8 cellular contexts compared by ENCODE assay signal in the genomic region with DNA sequence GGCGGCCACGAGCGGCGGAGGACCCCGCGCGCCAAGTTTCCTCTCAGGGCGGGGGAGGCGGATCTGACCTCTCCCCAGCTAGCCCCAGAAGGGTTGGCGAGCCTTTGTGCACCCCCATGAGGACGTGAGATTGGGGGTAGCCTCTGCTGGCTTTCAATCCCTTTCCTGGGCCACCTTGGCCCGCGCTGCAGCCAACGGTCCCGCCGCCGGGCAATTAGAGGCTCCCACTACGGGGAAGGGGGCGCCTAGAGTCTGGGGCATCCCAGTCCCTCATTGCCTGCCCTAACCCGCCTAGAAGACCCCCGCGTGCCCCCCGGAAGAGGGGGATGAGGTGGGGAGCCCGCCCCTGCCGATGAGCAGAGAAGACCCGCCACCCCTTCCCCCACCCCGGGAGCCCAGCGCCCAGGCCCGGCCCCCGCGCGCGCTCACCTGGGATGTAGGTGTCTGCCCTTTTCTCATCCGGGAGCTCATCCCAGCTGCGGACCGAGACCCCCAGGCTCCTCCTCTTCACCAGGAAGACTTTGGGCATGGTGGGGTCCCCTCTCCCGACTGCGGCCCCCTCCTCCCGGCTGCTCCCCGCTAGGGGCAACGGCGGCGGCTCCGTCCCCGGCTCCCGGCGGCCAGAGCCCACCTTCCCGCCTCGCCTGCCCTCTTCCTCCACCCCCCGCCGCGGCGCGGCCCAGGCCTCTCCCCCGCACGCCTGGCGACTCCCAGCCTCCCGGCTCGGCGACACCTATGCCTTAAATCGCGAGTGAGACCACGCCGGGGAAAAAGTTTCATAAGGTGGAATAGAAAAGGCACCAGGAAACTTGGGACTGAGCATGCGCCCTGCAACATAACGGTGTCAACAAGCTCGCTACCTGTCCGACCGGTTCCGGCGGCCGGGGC. TPM values are rescaled to one million over a fixed set of nuclear protein-coding genes. Genes with fewer than 3 reads are reported as not detected.
DNase-seq lines count a peak whose midpoint lies in the region; ATAC-seq and TF ChIP-seq lines count a peak whose summit lies in the region.

A gene (minus strand): TSS at position 811 of the 888 bp plus-strand sequence. CDS start 282 bp downstream, at position 529.

- no peak for DNase-seq in natural killer cell
- DNase-seq in natural killer cell treated with Interleukin-12 subunit alpha and Interleukin-12 subunit beta and Interleukin-15 and Interleukin-18, amount 100 ng/mL, for 72 hours (ENCODE audit: low spot score) = no peak
- DNase-seq in SJSA1 (ENCODE audit: low read depth in 1 of 2, low spot score in 2 of 2) = no peak
- no peak for DNase-seq in right atrium auricular region (ENCODE audit: low spot score)
- DNase-seq in skeletal muscle cell (ENCODE audit: low read depth) = no peak
- DNase-seq in sciatic nerve (ENCODE audit: low spot score) = no peak

- peaks cover 39 to 57% of the 10 kb centered on the region in 2 donors for H3K27me3 Mint-ChIP-seq in natural killer cell (ENCODE audit: low read depth in 2 of 2)
- peaks cover 38 to 55% of the 10 kb centered on the region in 2 donors for H3K27me3 Mint-ChIP-seq in natural killer cell treated with Interleukin-12 subunit alpha and Interleukin-12 subunit beta and Interleukin-15 and Interleukin-18, amount 100 ng/mL, for 72 hours

- H3K27me3 ChIP-seq in SJSA1 (replicated peaks) (peaks cover 91% of the 10 kb centered on the region), right atrium auricular region (peaks cover 23 to 36% of the 10 kb centered on the region in 2 donors)

- H3K9me3 Mint-ChIP-seq in natural killer cell = no peaks in the 10 kb centered on the region
- H3K9me3 Mint-ChIP-seq in natural killer cell treated with Interleukin-12 subunit alpha and Interleukin-12 subunit beta and Interleukin-15 and Interleukin-18, amount 100 ng/mL, for 72 hours = no peaks in the 10 kb centered on the region

- H3K27ac Mint-ChIP-seq in natural killer cell = no peak within 1 kb of the TSS
- H3K27ac Mint-ChIP-seq in natural killer cell treated with Interleukin-12 subunit alpha and Interleukin-12 subunit beta and Interleukin-15 and Interleukin-18, amount 100 ng/mL, for 72 hours = no peak within 1 kb of the TSS

- intact Hi-C loops in natural killer cell (cut with micrococcal nuclease) = no loop called here
- intact Hi-C loops in sciatic nerve (cut with DNase I) = no loop called here

- peaks cover 10% of the 10 kb centered on the region for H3K4me1 ChIP-seq in SJSA1 (replicated peaks)
- peaks cover 0 to 31% of the 10 kb centered on the region in 2 donors for H3K4me1 ChIP-seq in right atrium auricular region

- H3K4me3 Mint-ChIP-seq in natural killer cell = peak within 1 kb of the TSS; percentile 17
- H3K4me3 Mint-ChIP-seq in natural killer cell treated with Interleukin-12 subunit alpha and Interleukin-12 subunit beta and Interleukin-15 and Interleukin-18, amount 100 ng/mL, for 72 hours = no peak within 1 kb of the TSS

- H3K4me1 Mint-ChIP-seq in natural killer cell = no peaks in the 10 kb centered on the region
- H3K4me1 Mint-ChIP-seq in natural killer cell treated with Interleukin-12 subunit alpha and Interleukin-12 subunit beta and Interleukin-15 and Interleukin-18, amount 100 ng/mL, for 72 hours (ENCODE audit: low read depth in 2 of 2) = peaks cover 0 to 8% of the 10 kb centered on the region in 2 donors

- TF ChIP-seq CTCF in natural killer cell (IDR thresholded peaks at IDR 0.05) = no peak
- TF ChIP-seq CTCF in right atrium auricular region (IDR thresholded peaks at IDR 0.05) = no peak

- H3K9me3 ChIP-seq in SJSA1 (replicated peaks) (0 out of 2 replicates have a peak, but pooled peaks cover 2% of the 10 kb centered on the region), right atrium auricular region (no peaks in the 10 kb centered on the region)

- H3K36me3 ChIP-seq in SJSA1 (no peaks in the 10 kb centered on the region), right atrium auricular region (no peaks in the 10 kb centered on the region)

- H3K4me3 ChIP-seq in SJSA1 (0 out of 2 replicates have a peak within 1 kb of the TSS, but pooled peaks have one; percentile 6), right atrium auricular region (peak within 1 kb of the TSS; percentile 23 to 45), skeletal muscle cell (ENCODE audit: low read depth, low read length) (peak within 1 kb of the TSS; percentile 30)

- H3K36me3 Mint-ChIP-seq in natural killer cell = peaks cover 6% of the 10 kb centered on the region
- H3K36me3 Mint-ChIP-seq in natural killer cell treated with Interleukin-12 subunit alpha and Interleukin-12 subunit beta and Interleukin-15 and Interleukin-18, amount 100 ng/mL, for 72 hours = no peaks in the 10 kb centered on the region

- H3K27ac ChIP-seq in SJSA1 (no peak within 1 kb of the TSS), right atrium auricular region (no peak within 1 kb of the TSS)

- ATAC-seq in natural killer cell (no peak), sciatic nerve (no peak), HG03159 (IDR thresholded peaks at IDR 0.05; ENCODE audit: unreplicated experiment) (no peak), HG03457 (IDR thresholded peaks at IDR 0.05; ENCODE audit: unreplicated experiment) (no peak)
- no peak for ATAC-seq in natural killer cell treated with Interleukin-12 subunit alpha and Interleukin-12 subunit beta and Interleukin-15 and Interleukin-18, amount 100 ng/mL, for 72 hours

RNA-seq across cellular contexts. Expression of the gene that starts here (rescaled TPM):
- total RNA-seq in natural killer cell = not detected
- total RNA-seq in natural killer cell treated with Interleukin-12 subunit alpha and Interleukin-12 subunit beta and Interleukin-15 and Interleukin-18, amount 100 ng/mL, for 72 hours = not detected
- total RNA-seq in SJSA1 (2014; rRNA removed; shearing (Covaris generic)) = not detected in 2 replicates
- total RNA-seq in right atrium auricular region = not detected
- total RNA-seq in sciatic nerve = not detected
